Comparison of ENCODE assay signal across 23 cellular contexts in the genomic region with DNA sequence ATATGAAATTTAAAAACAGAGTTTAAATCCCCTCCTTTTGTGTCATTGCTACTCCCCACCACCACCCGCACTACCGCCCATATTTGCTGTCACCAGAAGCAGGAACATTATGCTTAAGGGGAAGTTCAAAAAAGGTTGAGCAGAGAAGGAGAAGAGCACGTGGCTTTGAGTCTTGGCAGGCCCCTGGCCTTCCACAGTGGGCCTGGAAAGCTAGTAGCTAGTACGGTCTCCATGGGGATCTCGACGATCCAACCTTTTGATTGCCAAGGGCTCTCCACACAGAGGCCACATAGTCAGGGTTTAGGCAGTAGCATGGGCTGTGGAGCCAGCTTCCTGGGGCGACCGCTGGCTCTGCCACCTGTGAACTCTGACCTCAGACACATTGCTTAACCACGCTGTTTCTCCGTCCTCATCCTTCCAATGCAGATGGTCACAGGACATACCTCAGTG.
DNase-seq lines count a peak whose midpoint lies in the region; ATAC-seq, FAIRE-seq and TF ChIP-seq lines count a peak whose summit lies in the region.
"Had no signal": no experiment of that assay in that cellular context is flagged by ENCODE, and none has a peak within 500 bp of the region (broad histone marks: within the 10 kb centered on the region; RNA-seq: fewer than 3 reads in every experiment).

No MANE protein-coding gene starts in this region.

- ATAC-seq in activated CD8-positive, alpha-beta memory T cell treated with anti-CD3 and anti-CD28 coated beads, Interleukin-2, amount 10 ng/mL, durations not matched to agents 7 days and 5 days: no peak
- peak; percentile 95 to 99 (median 98) for ATAC-seq in right lobe of liver
- ATAC-seq: T-helper 17 cell had no signal

- DNase-seq in activated CD8-positive, alpha-beta memory T cell treated with anti-CD3 and anti-CD28 coated beads, Interleukin-2, amount 10 ng/mL, durations not matched to agents 7 days and 5 days: peak; percentile 28
- DNase-seq in activated CD8-positive, alpha-beta memory T cell treated with anti-CD3 and anti-CD28 coated beads, Interleukin-2, amount 50 U/mL, for 48 hours: no peak
- DNase-seq in endodermal cell (no peak), right lobe of liver (peak; percentile 42 to 75 (median 70)), GM12891 (ENCODE audit: insufficient read length, low spot score) (no peak), osteoblast (ENCODE audit: insufficient read length, low spot score, missing footprints) (no peak), Calu3 (no peak), T-helper 9 cell (no peak)
- DNase-seq: activated CD4-positive, CD25-positive, alpha-beta regulatory T cell; activated naive CD8-positive, alpha-beta T cell treated with anti-CD3 and anti-CD28 coated beads, Interleukin-2, amount 10 ng/mL, durations not matched to agents 7 days and 5 days; CD4-positive, alpha-beta T cell; dermis blood vessel endothelial cell; DMS153; HFFc6; NCI-H1092 treated with DMSO at 0.1 percent for 48 hours; NCI-H2107; NCI-H524 treated with DMSO at 0.1 percent for 48 hours; SHP77 treated with DMSO at 0.1 percent for 48 hours; spleen; T-helper 17 cell had no signal

- H3K9me3 Mint-ChIP-seq in activated CD8-positive, alpha-beta memory T cell treated with anti-CD3 and anti-CD28 coated beads, Interleukin-2, amount 10 ng/mL, durations not matched to agents 7 days and 5 days (ENCODE audit: low read depth): no peaks in the 10 kb centered on the region
- H3K9me3 Mint-ChIP-seq in endodermal cell: no peaks in the 10 kb centered on the region
- H3K9me3 Mint-ChIP-seq in Calu3 (ENCODE audit: low read depth, unreplicated experiment): no peaks in the 10 kb centered on the region
- H3K9me3 Mint-ChIP-seq: activated naive CD8-positive, alpha-beta T cell treated with anti-CD3 and anti-CD28 coated beads, Interleukin-2, amount 10 ng/mL, durations not matched to agents 7 days and 5 days; CD4-positive, alpha-beta T cell; HFFc6; natural killer cell treated with Interleukin-12 subunit alpha and Interleukin-12 subunit beta and Interleukin-15 and Interleukin-18, amount 100 ng/mL, for 72 hours had no signal

- no peak overlapping the region for H2AFZ ChIP-seq in osteoblast (ENCODE audit: low read length)

- H3K27me3 ChIP-seq in endodermal cell (ENCODE audit: control insufficient read depth, insufficient read depth, low read length, poor library complexity, severe bottlenecking) (no peaks in the 10 kb centered on the region), right lobe of liver (no peaks in the 10 kb centered on the region), osteoblast (ENCODE audit: insufficient read depth, low read length) (no peaks in the 10 kb centered on the region)
- H3K27me3 ChIP-seq: spleen had no signal

- TF ChIP-seq POLR2A in right lobe of liver (IDR thresholded peaks at IDR 0.05) (no peak), GM12891 (IDR thresholded peaks at IDR 0.05; ENCODE audit: low read depth, low read length) (no peak)

- intact Hi-C loops in right lobe of liver (cut with DNase I): loop anchor here in 1 of 2 donors (10.0 kb wide), 1 partner anchor 259 kb away; no protein-coding TSS in a partner anchor
- intact Hi-C loops in Calu3 (cut with micrococcal nuclease; ENCODE audit: unreplicated experiment): no loop called here

- no peaks in the 10 kb centered on the region for H4K20me1 ChIP-seq in osteoblast (ENCODE audit: insufficient read depth, low read length)

- H3K36me3 ChIP-seq in endodermal cell (ENCODE audit: control insufficient read depth, insufficient read depth, low read length) (no peaks in the 10 kb centered on the region), right lobe of liver (no peaks in the 10 kb centered on the region), osteoblast (ENCODE audit: insufficient read depth, low read length) (no peaks in the 10 kb centered on the region)

- no peak overlapping the region for H3K4me3 ChIP-seq in endodermal cell (ENCODE audit: low read length)
- H3K4me3 ChIP-seq in right lobe of liver: no peak overlapping the region
- H3K4me3 ChIP-seq in osteoblast (ENCODE audit: insufficient read depth, low read length): no peak overlapping the region
- H3K4me3 ChIP-seq: spleen had no signal

- no peak for FAIRE-seq in GM12891 (lab: Jason Lieb, UNC)
- FAIRE-seq: bronchial epithelial cell had no signal

- no peak overlapping the region for H3K27ac Mint-ChIP-seq in activated CD8-positive, alpha-beta memory T cell treated with anti-CD3 and anti-CD28 coated beads, Interleukin-2, amount 10 ng/mL, durations not matched to agents 7 days and 5 days
- peak overlapping the region; percentile 13 for H3K27ac Mint-ChIP-seq in endodermal cell
- no peak overlapping the region for H3K27ac Mint-ChIP-seq in Calu3 (ENCODE audit: unreplicated experiment)
- H3K27ac Mint-ChIP-seq: activated naive CD8-positive, alpha-beta T cell treated with anti-CD3 and anti-CD28 coated beads, Interleukin-2, amount 10 ng/mL, durations not matched to agents 7 days and 5 days; CD4-positive, alpha-beta T cell; HFFc6; natural killer cell treated with Interleukin-12 subunit alpha and Interleukin-12 subunit beta and Interleukin-15 and Interleukin-18, amount 100 ng/mL, for 72 hours; progenitor cell of endocrine pancreas; T-helper 17 cell had no signal

- H3K79me2 ChIP-seq in osteoblast (ENCODE audit: insufficient read depth, low read length): no peaks in the 10 kb centered on the region

- CTCF ChIA-PET in activated CD8-positive, alpha-beta memory T cell treated with anti-CD3 and anti-CD28 coated beads, Interleukin-2, amount 10 ng/mL, durations not matched to agents 7 days and 5 days (lab: Charles Lee): interaction anchor here (0.9 kb wide), 1 partner anchor 9 kb away, joined by 4 read pairs; no protein-coding TSS in a partner anchor
- CTCF ChIA-PET in Calu3 (lab: Charles Lee): no interaction called here

- no peaks in the 10 kb centered on the region for H3K4me1 ChIP-seq in endodermal cell (ENCODE audit: control insufficient read depth, insufficient read depth, low read length)
- H3K4me1 ChIP-seq in right lobe of liver: peaks cover 0 to 8% (median 0%) of the 10 kb centered on the region in 4 donors
- no peaks in the 10 kb centered on the region for H3K4me1 ChIP-seq in osteoblast (ENCODE audit: insufficient read depth, low read length)
- H3K4me1 ChIP-seq: spleen had no signal

- no peak overlapping the region for H3K4me2 ChIP-seq in osteoblast (ENCODE audit: insufficient read depth, low read length)

- no peaks in the 10 kb centered on the region for H3K4me1 Mint-ChIP-seq in activated CD8-positive, alpha-beta memory T cell treated with anti-CD3 and anti-CD28 coated beads, Interleukin-2, amount 10 ng/mL, durations not matched to agents 7 days and 5 days
- no peaks in the 10 kb centered on the region for H3K4me1 Mint-ChIP-seq in endodermal cell
- no peaks in the 10 kb centered on the region for H3K4me1 Mint-ChIP-seq in Calu3 (ENCODE audit: low read depth, unreplicated experiment)
- H3K4me1 Mint-ChIP-seq: activated naive CD8-positive, alpha-beta T cell treated with anti-CD3 and anti-CD28 coated beads, Interleukin-2, amount 10 ng/mL, durations not matched to agents 7 days and 5 days had no signal

- no peak overlapping the region for H3K9ac ChIP-seq in endodermal cell (ENCODE audit: extremely low read depth, low read length, poor library complexity, severe bottlenecking)

- BruUV-seq in Calu3 (replicated peaks; lab: Mats Ljungman, UMichigan): no TSS peak

- WGBS in endodermal cell (ENCODE audit: insufficient coverage in 1 of 2, insufficient read length in 1 of 2), 2 experiments: 92 to 100% methylated on average over 5 to 10 of the region's 10 CpGs
- WGBS in right lobe of liver (ENCODE audit: insufficient coverage, low coverage, low lambda C conversion rate, missing lambda C conversion rate): 63% methylated on average over 6 of the region's 10 CpGs

- TF ChIP-seq CTCF in endodermal cell (conservative IDR thresholded peaks at IDR 0.05) (no peak), right lobe of liver (IDR thresholded peaks at IDR 0.05) (no peak), osteoblast (IDR thresholded peaks at IDR 0.05; ENCODE audit: extremely low read depth, low read depth, low read length) (no peak), Calu3 (IDR thresholded peaks at IDR 0.05; ENCODE audit: unreplicated experiment) (no peak)

- no peaks in the 10 kb centered on the region for H3K36me3 Mint-ChIP-seq in activated CD8-positive, alpha-beta memory T cell treated with anti-CD3 and anti-CD28 coated beads, Interleukin-2, amount 10 ng/mL, durations not matched to agents 7 days and 5 days
- H3K36me3 Mint-ChIP-seq in endodermal cell (ENCODE audit: low read depth) (peaks cover 15% of the 10 kb centered on the region), Calu3 (ENCODE audit: insufficient read depth, unreplicated experiment) (peaks cover 5% of the 10 kb centered on the region)
- H3K36me3 Mint-ChIP-seq: activated naive CD8-positive, alpha-beta T cell treated with anti-CD3 and anti-CD28 coated beads, Interleukin-2, amount 10 ng/mL, durations not matched to agents 7 days and 5 days; natural killer cell treated with Interleukin-12 subunit alpha and Interleukin-12 subunit beta and Interleukin-15 and Interleukin-18, amount 100 ng/mL, for 72 hours had no signal

- no peak overlapping the region for H3K4me3 Mint-ChIP-seq in activated CD8-positive, alpha-beta memory T cell treated with anti-CD3 and anti-CD28 coated beads, Interleukin-2, amount 10 ng/mL, durations not matched to agents 7 days and 5 days
- H3K4me3 Mint-ChIP-seq in endodermal cell (no peak overlapping the region), Calu3 (ENCODE audit: low read depth, unreplicated experiment) (no peak overlapping the region)
- H3K4me3 Mint-ChIP-seq: activated naive CD8-positive, alpha-beta T cell treated with anti-CD3 and anti-CD28 coated beads, Interleukin-2, amount 10 ng/mL, durations not matched to agents 7 days and 5 days; CD4-positive, alpha-beta T cell; HFFc6; natural killer cell treated with Interleukin-12 subunit alpha and Interleukin-12 subunit beta and Interleukin-15 and Interleukin-18, amount 100 ng/mL, for 72 hours had no signal

- H3K9me3 ChIP-seq in endodermal cell (ENCODE audit: control insufficient read depth, low read length): no peaks in the 10 kb centered on the region
- no peaks in the 10 kb centered on the region for H3K9me3 ChIP-seq in right lobe of liver
- no peaks in the 10 kb centered on the region for H3K9me3 ChIP-seq in osteoblast (ENCODE audit: low read depth, low read length)
- H3K9me3 ChIP-seq: spleen had no signal

- H3K27ac ChIP-seq in endodermal cell (ENCODE audit: low read depth, low read length) (no peak overlapping the region), right lobe of liver (no peak overlapping the region), osteoblast (ENCODE audit: low read depth, low read length) (no peak overlapping the region)
- H3K27ac ChIP-seq: spleen had no signal

- H3K27me3 Mint-ChIP-seq in activated CD8-positive, alpha-beta memory T cell treated with anti-CD3 and anti-CD28 coated beads, Interleukin-2, amount 10 ng/mL, durations not matched to agents 7 days and 5 days: no peaks in the 10 kb centered on the region
- H3K27me3 Mint-ChIP-seq in endodermal cell (ENCODE audit: insufficient read depth) (no peaks in the 10 kb centered on the region), Calu3 (ENCODE audit: unreplicated experiment) (no peaks in the 10 kb centered on the region)
- H3K27me3 Mint-ChIP-seq: activated naive CD8-positive, alpha-beta T cell treated with anti-CD3 and anti-CD28 coated beads, Interleukin-2, amount 10 ng/mL, durations not matched to agents 7 days and 5 days; CD4-positive, alpha-beta T cell; natural killer cell treated with Interleukin-12 subunit alpha and Interleukin-12 subunit beta and Interleukin-15 and Interleukin-18, amount 100 ng/mL, for 72 hours; progenitor cell of endocrine pancreas; T-helper 17 cell had no signal

Comparison
In these comparisons a context has a peak if more than half of its experiments do, and no peak if none do; other contexts are left out.
1. DNase-seq: peak in activated CD8-positive, alpha-beta memory T cell treated with anti-CD3 and anti-CD28 coated beads, Interleukin-2, amount 10 ng/mL, durations not matched to agents 7 days and 5 days (single experiment) and right lobe of liver (3 of 3); none in activated CD8-positive, alpha-beta memory T cell treated with anti-CD3 and anti-CD28 coated beads, Interleukin-2, amount 50 U/mL, for 48 hours (single experiment), endodermal cell (single experiment), GM12891 (single experiment), osteoblast (single experiment), Calu3 (single experiment) and T-helper 9 cell (single experiment).